13 cellular contexts compared by ENCODE assay signal in genomic region chr1:225435487-225435886, GRCh38. TPM values are rescaled to one million over a fixed set of nuclear protein-coding genes. Genes with fewer than 3 reads are reported as not detected.
DNase-seq lines count a peak whose midpoint lies in the region; ATAC-seq and TF ChIP-seq lines count a peak whose summit lies in the region.
"Had no signal": no experiment of that assay in that cellular context is flagged by ENCODE, and none has a peak within 500 bp of the region (broad histone marks: within the 10 kb centered on the region; RNA-seq: fewer than 3 reads in every experiment).

No MANE protein-coding gene starts in this region.

- H3F3A ChIP-seq in smooth muscle cell (ENCODE audit: low read depth) = no peaks in the 10 kb centered on the region

- no peaks in the 10 kb centered on the region for H3K36me3 ChIP-seq in smooth muscle cell (ENCODE audit: low read depth)
- H3K36me3 ChIP-seq: HAP-1, thyroid gland had no signal

- H2AFZ ChIP-seq in smooth muscle cell (ENCODE audit: low read depth) = no peak overlapping the region

- H3K27me3 ChIP-seq in smooth muscle cell (ENCODE audit: low read depth) = no peaks in the 10 kb centered on the region
- H3K27me3 ChIP-seq: thyroid gland had no signal

- H3K4me3 ChIP-seq in smooth muscle cell (no peak overlapping the region), coronary artery (no peak overlapping the region)
- H3K4me3 ChIP-seq: HAP-1, thyroid gland had no signal

- no peak overlapping the region for H3K4me2 ChIP-seq in smooth muscle cell

- H3K9me3 Mint-ChIP-seq in naive B cell (peaks cover 0 to 2% (median 0%) of the 10 kb centered on the region in 7 donors), endothelial cell (ENCODE audit: unreplicated experiment) (no peaks in the 10 kb centered on the region)
- H3K9me3 Mint-ChIP-seq: CD4-positive, CD25-positive, alpha-beta regulatory T cell had no signal

- DNase-seq in naive B cell = no peak
- DNase-seq in smooth muscle cell (lab: John Stamatoyannopoulos, UW; ENCODE audit: unreplicated experiment) = no peak
- DNase-seq in endothelial cell (ENCODE audit: low spot score) = no peak
- no peak for DNase-seq in coronary artery (ENCODE audit: low spot score)
- DNase-seq: anterior cingulate cortex; CD4-positive, CD25-positive, alpha-beta regulatory T cell; NK-92 treated with Interleukin-12 subunit alpha and Interleukin-12 subunit beta, amount 100 ng/mL, for 24 hours; small intestine; thyroid gland had no signal

- no peaks in the 10 kb centered on the region for H3K9me3 ChIP-seq in smooth muscle cell (replicated peaks; ENCODE audit: low read depth)
- H3K9me3 ChIP-seq: HAP-1, thyroid gland had no signal

- TF ChIP-seq CTCF in smooth muscle cell (IDR thresholded peaks at IDR 0.05; ENCODE audit: borderline replicate concordance, insufficient read depth, poor library complexity, severe bottlenecking) (no peak), endothelial cell (IDR thresholded peaks at IDR 0.05; ENCODE audit: unreplicated experiment) (no peak), coronary artery (IDR thresholded peaks at IDR 0.05) (no peak)

- 97% methylated on average over 1 of the region's 1 CpG for WGBS in smooth muscle cell (ENCODE audit: low lambda C conversion rate)

- H3K36me3 Mint-ChIP-seq in naive B cell = no peaks in the 10 kb centered on the region
- peaks cover 3% of the 10 kb centered on the region for H3K36me3 Mint-ChIP-seq in endothelial cell (ENCODE audit: low read depth, unreplicated experiment)
- H3K36me3 Mint-ChIP-seq: CD4-positive, CD25-positive, alpha-beta regulatory T cell had no signal

- H3K27ac ChIP-seq in smooth muscle cell (ENCODE audit: low read depth) (no peak overlapping the region), coronary artery (no peak overlapping the region)
- H3K27ac ChIP-seq: thyroid gland had no signal

- H3K4me1 Mint-ChIP-seq in naive B cell (peaks cover 25 to 35% (median 31%) of the 10 kb centered on the region in 3 donors), endothelial cell (ENCODE audit: unreplicated experiment) (no peaks in the 10 kb centered on the region)

- peak overlapping the region; percentile 83 to 95 (median 90) for H3K27ac Mint-ChIP-seq in naive B cell
- H3K27ac Mint-ChIP-seq in endothelial cell (ENCODE audit: unreplicated experiment) = no peak overlapping the region
- H3K27ac Mint-ChIP-seq: CD4-positive, CD25-positive, alpha-beta regulatory T cell had no signal

- H4K20me1 ChIP-seq in smooth muscle cell (ENCODE audit: low read depth) = no peaks in the 10 kb centered on the region

- no peak overlapping the region for H3K9ac ChIP-seq in smooth muscle cell (ENCODE audit: low read depth)

- peak overlapping the region in 7 of 8 donors; percentile 46 to 88 (median 69) for H3K4me3 Mint-ChIP-seq in naive B cell
- H3K4me3 Mint-ChIP-seq in endothelial cell (ENCODE audit: unreplicated experiment) = no peak overlapping the region
- H3K4me3 Mint-ChIP-seq: CD4-positive, CD25-positive, alpha-beta regulatory T cell had no signal

- no peaks in the 10 kb centered on the region for H3K79me2 ChIP-seq in smooth muscle cell (ENCODE audit: low read depth)

- no peaks in the 10 kb centered on the region for H3K4me1 ChIP-seq in smooth muscle cell (ENCODE audit: low read depth)
- H3K4me1 ChIP-seq: HAP-1, thyroid gland had no signal

- no peaks in the 10 kb centered on the region for H3K27me3 Mint-ChIP-seq in naive B cell
- H3K27me3 Mint-ChIP-seq in endothelial cell (ENCODE audit: unreplicated experiment) = peaks cover 1% of the 10 kb centered on the region

- ATAC-seq in GM19025 (IDR thresholded peaks at IDR 0.05; ENCODE audit: low read depth, unreplicated experiment) (peak; percentile 22), GM21576 (IDR thresholded peaks at IDR 0.05; ENCODE audit: unreplicated experiment) (peak; percentile 25), HG03196 (IDR thresholded peaks at IDR 0.05; ENCODE audit: unreplicated experiment) (peak; percentile 14), naive B cell (ENCODE audit: low read depth in 2 of 2) (no peak)

RNA-seq across cellular contexts. Expression of gene LBR, which starts 7.6 kb away (rescaled TPM):
- polyA plus RNA-seq in naive B cell (ENCODE audit: low read depth in 6 of 6) (100 to 1,000 TPM; 112 to 165 (median 146) TPM), smooth muscle cell (16.6 and 24.8 TPM in 2 replicates)
- total RNA-seq in smooth muscle cell (33.4 and 43.6 TPM in 2 replicates), endothelial cell (ENCODE audit: unreplicated experiment) (178 TPM)

Comparison
In these comparisons a context has a peak if more than half of its experiments do, and no peak if none do; other contexts are left out.
1. ATAC-seq: peak in GM19025 (single experiment), GM21576 (single experiment) and HG03196 (single experiment); none in naive B cell (0 of 2).